ENCODE assay signal across 9 cellular contexts in the genomic region with DNA sequence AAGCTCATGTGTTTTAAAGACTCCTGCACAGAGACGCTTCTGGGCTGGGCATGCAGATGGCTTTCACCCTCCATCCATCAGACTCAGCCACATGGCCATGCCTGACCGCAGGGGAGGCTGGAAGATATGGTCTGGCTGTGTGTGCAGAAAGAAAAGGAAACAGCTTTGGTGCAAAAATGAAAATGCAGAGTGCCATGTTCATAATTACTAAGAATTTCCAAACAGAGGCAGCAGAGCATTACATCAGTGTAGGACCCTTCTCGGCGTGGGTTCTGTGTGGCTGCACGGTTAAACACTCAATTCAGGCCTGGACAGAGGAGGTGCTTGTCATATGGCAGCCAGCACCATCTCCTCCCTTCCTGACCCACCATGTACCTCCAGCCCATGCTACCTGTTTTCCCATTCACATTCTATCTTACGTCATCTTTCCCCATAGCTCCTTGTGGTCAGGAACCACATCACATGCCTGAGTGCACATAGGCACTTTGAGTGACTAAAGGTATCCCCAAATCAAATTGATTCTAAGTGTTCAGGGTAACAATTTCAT.
A peak's percentile ranks its signal among the peaks of the same experiment; 100 is the strongest.
DNase-seq lines count a peak whose midpoint lies in the region; ATAC-seq lines count a peak whose summit lies in the region.
"Had no signal": no experiment of that assay in that cellular context is flagged by ENCODE, and none has a peak within 500 bp of the region (broad histone marks: within the 10 kb centered on the region; RNA-seq: fewer than 3 reads in every experiment).

No MANE protein-coding gene starts in this region.

- H4K20me1 ChIP-seq in Karpas-422 (ENCODE audit: insufficient read depth, low read depth, low read length) = no peaks in the 10 kb centered on the region

- H3K36me3 ChIP-seq in Karpas-422 (ENCODE audit: insufficient read depth, low read length) = no peaks in the 10 kb centered on the region

- peak overlapping the region; percentile 1; the same call in 1 of the 2 replicates for H3K4me3 ChIP-seq in Karpas-422 (ENCODE audit: low read length)

- no peaks in the 10 kb centered on the region for H3K27me3 Mint-ChIP-seq in central memory CD8-positive, alpha-beta T cell

- peaks cover 44% of the 10 kb centered on the region for H3K4me1 ChIP-seq in Karpas-422 (ENCODE audit: low read length)

- H3K9me3 Mint-ChIP-seq in central memory CD8-positive, alpha-beta T cell = no peaks in the 10 kb centered on the region

- no peak overlapping the region for H3K27ac ChIP-seq in Karpas-422 (ENCODE audit: low read length)

- peaks cover 4% of the 10 kb centered on the region for H3K36me3 Mint-ChIP-seq in central memory CD8-positive, alpha-beta T cell (ENCODE audit: insufficient read depth)

- H3K9me2 ChIP-seq in Karpas-422 (replicated peaks; ENCODE audit: insufficient read depth, low read length) = no peaks in the 10 kb centered on the region

- H3K79me2 ChIP-seq in Karpas-422 (ENCODE audit: low read length) = no peaks in the 10 kb centered on the region

- peak overlapping the region; percentile 41 for H3K27ac Mint-ChIP-seq in central memory CD8-positive, alpha-beta T cell (ENCODE audit: low read depth)

- no peaks in the 10 kb centered on the region for H3K27me3 ChIP-seq in Karpas-422 (ENCODE audit: low read length)

- H3K9me3 ChIP-seq in Karpas-422 (ENCODE audit: low read length) = no peaks in the 10 kb centered on the region

- peak overlapping the region; percentile 26 for H3K4me2 ChIP-seq in Karpas-422 (ENCODE audit: low read depth, low read length, poor library complexity, severe bottlenecking)

- DNase-seq in Karpas-422 = peak; percentile 54
- no peak for DNase-seq in central memory CD8-positive, alpha-beta T cell (ENCODE audit: low spot score in 2 of 2)
- no peak for DNase-seq in NCI-H748 (lab: John Stamatoyannopoulos, UW; ENCODE audit: unreplicated experiment)
- DNase-seq in AG08396 (ENCODE audit: low spot score) = no peak
- DNase-seq in foreskin melanocyte = no peak
- DNase-seq in NCI-H69 (lab: John Stamatoyannopoulos, UW) = no peak
- DNase-seq: foreskin fibroblast had no signal

- ATAC-seq in GM18502 (IDR thresholded peaks at IDR 0.05; ENCODE audit: poor library complexity, unreplicated experiment) (peak; percentile 66), GM21529 (IDR thresholded peaks at IDR 0.05; ENCODE audit: unreplicated experiment) (peak; percentile 57)
- ATAC-seq in central memory CD8-positive, alpha-beta T cell (replicated peaks; ENCODE audit: extremely low read depth, poor library complexity, severe bottlenecking) = no peak

- H2AFZ ChIP-seq in Karpas-422 (ENCODE audit: low read length) = no peak overlapping the region

- no peak overlapping the region for H3K4me3 Mint-ChIP-seq in central memory CD8-positive, alpha-beta T cell

- H3K9ac ChIP-seq in Karpas-422 (ENCODE audit: low read length) = no peak overlapping the region

- H3K4me1 Mint-ChIP-seq in central memory CD8-positive, alpha-beta T cell = peaks cover 77% of the 10 kb centered on the region
